19 cellular contexts compared by ENCODE assay signal in the genomic region with DNA sequence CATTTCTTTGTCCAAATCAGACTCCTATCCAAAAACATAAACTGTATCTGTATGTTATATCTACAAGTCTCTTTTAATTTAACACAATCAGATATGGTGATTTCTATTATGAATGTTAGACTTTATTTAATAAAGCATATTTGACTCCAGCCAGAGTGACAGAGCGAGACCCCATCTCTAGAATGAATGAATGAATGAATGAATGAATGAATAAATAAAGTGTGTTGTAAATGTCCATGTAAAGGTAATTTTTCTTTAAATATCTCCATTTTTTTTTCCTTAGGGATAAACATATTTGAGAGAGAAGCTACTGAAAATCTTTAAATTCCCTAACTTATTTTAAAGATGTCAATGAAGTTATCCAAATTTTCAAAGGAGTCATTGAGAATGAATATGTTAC.
"Had no signal": no experiment of that assay in that cellular context is flagged by ENCODE, and none has a peak within 500 bp of the region (broad histone marks: within the 10 kb centered on the region; RNA-seq: fewer than 3 reads in every experiment).

No MANE protein-coding gene starts in this region.

- H3K9me2 ChIP-seq: SK-N-SH had no signal

- H3K4me3 ChIP-seq: MG63 had no signal

- DNase-seq: KBM-7, MG63, NCI-H1092, NCI-H1105 treated with DMSO at 0.1 percent for 48 hours, NCI-H1417 treated with DMSO at 0.1 percent for 48 hours, NCI-H146, NCI-H1694 treated with DMSO at 0.1 percent for 48 hours, NCI-H1930, NCI-H2081, NCI-H2107, NCI-H2227 treated with DMSO at 0.1 percent for 48 hours, NCI-H510A, NCI-H524 treated with DMSO at 0.1 percent for 48 hours, NCI-H69, NCI-H774, SHP77, SK-N-SH had no signal

- H3K9me3 ChIP-seq: MG63, SK-N-SH had no signal

- H3K27ac ChIP-seq: RWPE1 had no signal

- H3K9ac ChIP-seq: SK-N-SH had no signal

- ATAC-seq: Panc1 had no signal

- H3K27me3 ChIP-seq: MG63 had no signal

- H3K4me2 ChIP-seq: SK-N-SH had no signal
